In the genomic region with DNA sequence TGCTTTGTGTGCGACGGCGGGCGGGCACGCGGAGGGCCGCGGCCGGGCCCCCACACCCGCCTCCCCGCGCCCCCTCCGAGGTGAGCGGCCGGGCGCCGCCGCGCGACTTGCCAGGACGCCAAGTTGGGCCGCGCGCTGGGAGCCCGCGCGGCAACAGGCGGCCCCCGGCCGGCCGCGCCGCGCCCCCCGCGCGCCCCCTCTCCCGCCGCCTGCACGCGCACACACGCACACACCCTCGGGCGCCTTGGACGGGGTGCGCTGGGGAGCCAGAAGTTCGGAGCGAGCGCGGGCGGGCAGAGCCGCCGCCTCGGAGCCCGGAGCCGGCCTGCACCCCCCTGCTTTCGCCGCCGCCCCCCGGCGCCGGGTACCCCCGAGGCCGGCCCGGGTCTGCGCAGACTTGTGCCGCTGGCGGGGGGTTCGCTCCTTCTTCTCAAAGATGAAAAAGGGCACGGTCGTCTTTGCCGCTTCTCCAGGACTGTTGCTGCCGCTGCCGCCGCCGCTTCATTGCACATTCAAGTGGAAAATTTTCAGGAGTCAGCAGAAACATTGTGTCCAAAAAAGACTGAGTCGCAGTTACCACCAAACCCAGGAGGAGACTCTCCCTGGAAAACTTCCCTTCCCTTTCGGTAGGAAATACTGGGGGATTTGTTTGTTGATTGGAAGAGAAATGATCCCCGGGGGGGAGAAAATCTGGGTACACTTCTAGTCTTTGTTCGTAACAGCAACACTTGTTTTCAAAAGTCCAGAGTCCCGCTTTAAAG, we compare ENCODE assay signal across 8 cellular contexts. TPM values are rescaled to one million over a fixed set of nuclear protein-coding genes. Genes with fewer than 3 reads are reported as not detected.
A peak's percentile ranks its signal among the peaks of the same experiment; 100 is the strongest.
DNase-seq lines count a peak whose midpoint lies in the region; ATAC-seq lines count a peak whose summit lies in the region.

No MANE protein-coding gene starts in this region.

- H3K4me3 Mint-ChIP-seq in activated CD8-positive, alpha-beta T cell treated with anti-CD3 and anti-CD28 coated beads, Interleukin-2, amount 10 ng/mL, durations not matched to agents 7 days and 5 days: peak overlapping the region; percentile 50

- H3K9ac ChIP-seq in HUES48 (ENCODE audit: low read depth, low read length): peak overlapping the region; percentile 84

- CTCF ChIA-PET in activated CD8-positive, alpha-beta T cell treated with anti-CD3 and anti-CD28 coated beads, Interleukin-2, amount 10 ng/mL, durations not matched to agents 7 days and 5 days (lab: Charles Lee): no interaction called here

- H3K9me3 Mint-ChIP-seq in activated CD8-positive, alpha-beta T cell treated with anti-CD3 and anti-CD28 coated beads, Interleukin-2, amount 10 ng/mL, durations not matched to agents 7 days and 5 days (ENCODE audit: insufficient read depth): no peaks in the 10 kb centered on the region

- peaks cover 10% of the 10 kb centered on the region for H3K4me1 Mint-ChIP-seq in activated CD8-positive, alpha-beta T cell treated with anti-CD3 and anti-CD28 coated beads, Interleukin-2, amount 10 ng/mL, durations not matched to agents 7 days and 5 days (ENCODE audit: low read depth)

- H3K36me3 Mint-ChIP-seq in activated CD8-positive, alpha-beta T cell treated with anti-CD3 and anti-CD28 coated beads, Interleukin-2, amount 10 ng/mL, durations not matched to agents 7 days and 5 days (ENCODE audit: low read depth): peaks cover 2% of the 10 kb centered on the region

- peaks cover 6% of the 10 kb centered on the region; the same call in 1 of the 2 replicates for H3K36me3 ChIP-seq in HUES48 (ENCODE audit: control insufficient read depth, insufficient read depth, low read length)

- peak overlapping the region; percentile 90 for H3K27ac ChIP-seq in HUES48 (ENCODE audit: low read depth, low read length)

- DNase-seq in DMS79 (lab: John Stamatoyannopoulos, UW) (peak; percentile 70), glomerular visceral epithelial cell (ENCODE audit: extremely low spot score) (peak; percentile 38), occipital lobe (lab: John Stamatoyannopoulos, UW) (peak; percentile 48), UCSD-AML1 (lab: John Stamatoyannopoulos, UW; ENCODE audit: unreplicated experiment) (no peak), MV-4-11 (lab: John Stamatoyannopoulos, UW) (no peak), NCI-H2107 (lab: John Stamatoyannopoulos, UW) (no peak)
- no peak for DNase-seq in activated CD8-positive, alpha-beta T cell treated with anti-CD3 and anti-CD28 coated beads, Interleukin-2, amount 10 ng/mL, durations not matched to agents 7 days and 5 days

- peaks cover 43% of the 10 kb centered on the region for H3K4me1 ChIP-seq in HUES48 (ENCODE audit: control insufficient read depth, insufficient read depth, low read length)

- POLR2A ChIA-PET in activated CD8-positive, alpha-beta T cell treated with anti-CD3 and anti-CD28 coated beads, Interleukin-2, amount 10 ng/mL, durations not matched to agents 7 days and 5 days (lab: Charles Lee): no interaction called here

- peaks cover 14% of the 10 kb centered on the region for H3K27me3 ChIP-seq in HUES48 (ENCODE audit: control insufficient read depth, insufficient read depth, low read length)

- peak overlapping the region; percentile 75 for H3K4me3 ChIP-seq in HUES48 (ENCODE audit: low read depth, low read length)

- H3K9me3 ChIP-seq in HUES48 (ENCODE audit: control insufficient read depth, insufficient read depth, low read length): no peaks in the 10 kb centered on the region

- no peak overlapping the region for H3K27ac Mint-ChIP-seq in activated CD8-positive, alpha-beta T cell treated with anti-CD3 and anti-CD28 coated beads, Interleukin-2, amount 10 ng/mL, durations not matched to agents 7 days and 5 days

- H3K27me3 Mint-ChIP-seq in activated CD8-positive, alpha-beta T cell treated with anti-CD3 and anti-CD28 coated beads, Interleukin-2, amount 10 ng/mL, durations not matched to agents 7 days and 5 days (ENCODE audit: low read depth): peaks cover 54% of the 10 kb centered on the region

- ATAC-seq in activated CD8-positive, alpha-beta T cell treated with anti-CD3 and anti-CD28 coated beads, Interleukin-2, amount 10 ng/mL, durations not matched to agents 7 days and 5 days: peak; percentile 11

RNA-seq across cellular contexts. Expression of a gene that starts 0.9 kb away (rescaled TPM):
- total RNA-seq in activated CD8-positive, alpha-beta T cell treated with anti-CD3 and anti-CD28 coated beads, Interleukin-2, amount 10 ng/mL, durations not matched to agents 7 days and 5 days: under 1 TPM in 1 of 2 experiments, not detected in 1; 0.05 TPM
- 25.7 TPM for total RNA-seq in occipital lobe

Comparison
In these comparisons a context has a peak if more than half of its experiments do, and no peak if none do; other contexts are left out.
1. DNase-seq: peak in DMS79 (single experiment), glomerular visceral epithelial cell (single experiment) and occipital lobe (single experiment); none in activated CD8-positive, alpha-beta T cell treated with anti-CD3 and anti-CD28 coated beads, Interleukin-2, amount 10 ng/mL, durations not matched to agents 7 days and 5 days (single experiment), UCSD-AML1 (single experiment), MV-4-11 (single experiment) and NCI-H2107 (single experiment).
2. RNA of a gene that starts 0.9 kb away (total RNA-seq): 25.7 TPM in occipital lobe (single experiment); 0.05 TPM in activated CD8-positive, alpha-beta T cell treated with anti-CD3 and anti-CD28 coated beads, Interleukin-2, amount 10 ng/mL, durations not matched to agents 7 days and 5 days; every median in the first group is over 10 times any median in the second.